ENCODE assay signal across 14 cellular contexts in genomic region chr7:44966731-44967538, GRCh38. TPM values are rescaled to one million over a fixed set of nuclear protein-coding genes. Genes with fewer than 3 reads are reported as not detected.
DNase-seq lines count a peak whose midpoint lies in the region; ATAC-seq and TF ChIP-seq lines count a peak whose summit lies in the region.
"Had no signal": no experiment of that assay in that cellular context is flagged by ENCODE, and none has a peak within 500 bp of the region (broad histone marks: within the 10 kb centered on the region; RNA-seq: fewer than 3 reads in every experiment).

No MANE protein-coding gene starts in this region.

- H3K9ac ChIP-seq in endodermal cell (ENCODE audit: extremely low read depth, low read length, poor library complexity, severe bottlenecking), result no peak overlapping the region

- TF ChIP-seq CTCF in NB4 (IDR thresholded peaks at IDR 0.05; ENCODE audit: low read depth, low read length) (no peak), endodermal cell (conservative IDR thresholded peaks at IDR 0.05) (no peak), upper lobe of right lung (IDR thresholded peaks at IDR 0.05) (no peak)

- H3K4me1 ChIP-seq in endodermal cell (ENCODE audit: control insufficient read depth, insufficient read depth, low read length), result no peaks in the 10 kb centered on the region
- peaks cover 8% of the 10 kb centered on the region for H3K4me1 ChIP-seq in upper lobe of right lung

- no peak overlapping the region for H3K4me3 ChIP-seq in NB4 (ENCODE audit: low read depth, low read length)
- H3K4me3 ChIP-seq in endodermal cell (ENCODE audit: low read length), result no peak overlapping the region
- H3K4me3 ChIP-seq in upper lobe of right lung, result no peak overlapping the region

- H3K36me3 ChIP-seq in endodermal cell (ENCODE audit: control insufficient read depth, insufficient read depth, low read length), result no peaks in the 10 kb centered on the region
- H3K36me3 ChIP-seq in upper lobe of right lung, result no peaks in the 10 kb centered on the region

- H3K27ac ChIP-seq in endodermal cell (ENCODE audit: low read depth, low read length) (no peak overlapping the region), upper lobe of right lung (no peak overlapping the region)
- H3K27ac ChIP-seq: epithelial cell of prostate, neutrophil had no signal

- no peaks in the 10 kb centered on the region for H3K27me3 Mint-ChIP-seq in activated naive CD8-positive, alpha-beta T cell treated with anti-CD3 and anti-CD28 coated beads, Interleukin-2, amount 10 ng/mL, durations not matched to agents 7 days and 5 days
- no peaks in the 10 kb centered on the region for H3K27me3 Mint-ChIP-seq in activated naive CD8-positive, alpha-beta T cell treated with anti-CD3 and anti-CD28 coated beads for 36 hours
- peaks cover 19% of the 10 kb centered on the region for H3K27me3 Mint-ChIP-seq in endodermal cell (ENCODE audit: insufficient read depth)
- H3K27me3 Mint-ChIP-seq: IgD-negative memory B cell; stimulated activated naive CD8-positive, alpha-beta T cell treated with anti-CD3 and anti-CD28 coated beads, Interleukin-15, Interleukin-2, amounts not matched to agents 100 ng/mL and 50 ng/mL, for 24 hours had no signal

- H3K27me3 ChIP-seq in endodermal cell (ENCODE audit: control insufficient read depth, insufficient read depth, low read length, poor library complexity, severe bottlenecking) (peaks cover 25% of the 10 kb centered on the region), upper lobe of right lung (no peaks in the 10 kb centered on the region)
- H3K27me3 ChIP-seq: neutrophil had no signal

- no peaks in the 10 kb centered on the region for H3K9me3 ChIP-seq in endodermal cell (ENCODE audit: control insufficient read depth, low read length)
- no peaks in the 10 kb centered on the region for H3K9me3 ChIP-seq in upper lobe of right lung
- H3K9me3 ChIP-seq: neutrophil had no signal

- intact Hi-C loops in upper lobe of right lung (cut with DNase I), result no loop called here

- POLR2A ChIA-PET in activated naive CD8-positive, alpha-beta T cell treated with anti-CD3 and anti-CD28 coated beads, Interleukin-2, amount 10 ng/mL, durations not matched to agents 7 days and 5 days (lab: Charles Lee), result interaction anchor here (0.9 to 8.7 kb wide), 6 partner anchors 5 to 133 kb away, joined by 3 to 76 read pairs (median 4); no protein-coding TSS in a partner anchor

- H3K27ac Mint-ChIP-seq in activated naive CD8-positive, alpha-beta T cell treated with anti-CD3 and anti-CD28 coated beads, Interleukin-2, amount 10 ng/mL, durations not matched to agents 7 days and 5 days, result no peak overlapping the region
- no peak overlapping the region for H3K27ac Mint-ChIP-seq in activated naive CD8-positive, alpha-beta T cell treated with anti-CD3 and anti-CD28 coated beads for 36 hours
- H3K27ac Mint-ChIP-seq in endodermal cell, result peak overlapping the region; percentile 13

- H3K9me3 Mint-ChIP-seq in activated naive CD8-positive, alpha-beta T cell treated with anti-CD3 and anti-CD28 coated beads, Interleukin-2, amount 10 ng/mL, durations not matched to agents 7 days and 5 days, result no peaks in the 10 kb centered on the region
- H3K9me3 Mint-ChIP-seq in activated naive CD8-positive, alpha-beta T cell treated with anti-CD3 and anti-CD28 coated beads for 36 hours, result no peaks in the 10 kb centered on the region
- H3K9me3 Mint-ChIP-seq in endodermal cell, result no peaks in the 10 kb centered on the region
- H3K9me3 Mint-ChIP-seq: IgD-negative memory B cell; stimulated activated naive CD8-positive, alpha-beta T cell treated with anti-CD3 and anti-CD28 coated beads, Interleukin-15, Interleukin-2, amounts not matched to agents 100 ng/mL and 50 ng/mL, for 24 hours had no signal

- peaks cover 19% of the 10 kb centered on the region for H3K36me3 Mint-ChIP-seq in activated naive CD8-positive, alpha-beta T cell treated with anti-CD3 and anti-CD28 coated beads, Interleukin-2, amount 10 ng/mL, durations not matched to agents 7 days and 5 days
- H3K36me3 Mint-ChIP-seq in activated naive CD8-positive, alpha-beta T cell treated with anti-CD3 and anti-CD28 coated beads for 36 hours, result peaks cover 43% of the 10 kb centered on the region
- no peaks in the 10 kb centered on the region for H3K36me3 Mint-ChIP-seq in endodermal cell (ENCODE audit: low read depth)
- H3K36me3 Mint-ChIP-seq: IgD-negative memory B cell had no signal

- WGBS in endodermal cell (ENCODE audit: insufficient coverage in 1 of 2, insufficient read length in 1 of 2), 2 experiments, result 87 to 89% methylated on average over 6 to 9 of the region's 9 CpGs

- H3K4me3 Mint-ChIP-seq in activated naive CD8-positive, alpha-beta T cell treated with anti-CD3 and anti-CD28 coated beads, Interleukin-2, amount 10 ng/mL, durations not matched to agents 7 days and 5 days, result no peak overlapping the region
- H3K4me3 Mint-ChIP-seq in activated naive CD8-positive, alpha-beta T cell treated with anti-CD3 and anti-CD28 coated beads for 36 hours, result no peak overlapping the region
- no peak overlapping the region for H3K4me3 Mint-ChIP-seq in endodermal cell
- H3K4me3 Mint-ChIP-seq: IgD-negative memory B cell; stimulated activated naive CD8-positive, alpha-beta T cell treated with anti-CD3 and anti-CD28 coated beads, Interleukin-15, Interleukin-2, amounts not matched to agents 100 ng/mL and 50 ng/mL, for 24 hours had no signal

- no peak for ATAC-seq in activated naive CD8-positive, alpha-beta T cell treated with anti-CD3 and anti-CD28 coated beads, Interleukin-2, amount 10 ng/mL, durations not matched to agents 7 days and 5 days (ENCODE audit: low read depth)
- ATAC-seq in upper lobe of right lung, result no peak
- ATAC-seq in GM21737 (IDR thresholded peaks at IDR 0.05; ENCODE audit: unreplicated experiment), result no peak

- H3K4me1 Mint-ChIP-seq in activated naive CD8-positive, alpha-beta T cell treated with anti-CD3 and anti-CD28 coated beads, Interleukin-2, amount 10 ng/mL, durations not matched to agents 7 days and 5 days, result peaks cover 10% of the 10 kb centered on the region
- peaks cover 13% of the 10 kb centered on the region for H3K4me1 Mint-ChIP-seq in activated naive CD8-positive, alpha-beta T cell treated with anti-CD3 and anti-CD28 coated beads for 36 hours
- no peaks in the 10 kb centered on the region for H3K4me1 Mint-ChIP-seq in endodermal cell

- DNase-seq in activated naive CD8-positive, alpha-beta T cell treated with anti-CD3 and anti-CD28 coated beads, Interleukin-2, amount 10 ng/mL, durations not matched to agents 7 days and 5 days, result peak; percentile 30
- DNase-seq in activated naive CD8-positive, alpha-beta T cell treated with anti-CD3 and anti-CD28 coated beads for 36 hours, result no peak
- DNase-seq in NB4 (ENCODE audit: low read depth) (peak; percentile 22), endodermal cell (peak; percentile 46), upper lobe of right lung (peak; percentile 44), NCI-H2107 treated with DMSO at 0.1 percent for 48 hours (lab: John Stamatoyannopoulos, UW; ENCODE audit: unreplicated experiment) (no peak)
- DNase-seq: C1 segment of cervical spinal cord, NCI-H1105, NCI-H446 treated with DMSO at 0.1 percent for 48 hours had no signal

- TF ChIP-seq POLR2A in NB4 (IDR thresholded peaks at IDR 0.05; ENCODE audit: extremely low read depth, insufficient read length), result peak; percentile 18

RNA-seq across cellular contexts. Expression of gene MYO1G, which starts 11.9 kb away (rescaled TPM):
- 100 to 1,000 TPM; 382 to 403 TPM for total RNA-seq in activated naive CD8-positive, alpha-beta T cell treated with anti-CD3 and anti-CD28 coated beads, Interleukin-2, amount 10 ng/mL, durations not matched to agents 7 days and 5 days
- 100 to 1,000 TPM; 302 to 306 TPM for total RNA-seq in activated naive CD8-positive, alpha-beta T cell treated with anti-CD3 and anti-CD28 coated beads for 36 hours
- total RNA-seq in endodermal cell (under 1 TPM; 0.11 to 0.33 TPM), upper lobe of right lung (21.0 TPM)
- 0.07 TPM for polyA plus RNA-seq in endodermal cell (2013, experiment 1 of 2)
- 0.12 TPM for polyA plus RNA-seq in endodermal cell (2013, experiment 2 of 2)

RNA-seq across cellular contexts. Expression of gene CCM2, which starts 33.1 kb away (rescaled TPM):
- 100 to 1,000 TPM; 126 to 132 TPM for total RNA-seq in activated naive CD8-positive, alpha-beta T cell treated with anti-CD3 and anti-CD28 coated beads, Interleukin-2, amount 10 ng/mL, durations not matched to agents 7 days and 5 days
- total RNA-seq in activated naive CD8-positive, alpha-beta T cell treated with anti-CD3 and anti-CD28 coated beads for 36 hours, result 10 to 100 TPM; 50.8 to 51.6 TPM
- total RNA-seq in endodermal cell (10 to 100 TPM; 37.4 to 38.1 TPM), upper lobe of right lung (40.2 TPM)
- 36.7 TPM for polyA plus RNA-seq in endodermal cell (2013, experiment 1 of 2)
- polyA plus RNA-seq in endodermal cell (2013, experiment 2 of 2), result 40.5 TPM

Comparison
In these comparisons a context has a peak if more than half of its experiments do, and no peak if none do; other contexts are left out.
1. DNase-seq: peak in activated naive CD8-positive, alpha-beta T cell treated with anti-CD3 and anti-CD28 coated beads, Interleukin-2, amount 10 ng/mL, durations not matched to agents 7 days and 5 days (single experiment), NB4 (single experiment), endodermal cell (single experiment) and upper lobe of right lung (single experiment); none in activated naive CD8-positive, alpha-beta T cell treated with anti-CD3 and anti-CD28 coated beads for 36 hours (single experiment) and NCI-H2107 treated with DMSO at 0.1 percent for 48 hours (single experiment).
2. RNA of gene MYO1G, which starts 11.9 kb away (total RNA-seq): 382 to 403 TPM in activated naive CD8-positive, alpha-beta T cell treated with anti-CD3 and anti-CD28 coated beads, Interleukin-2, amount 10 ng/mL, durations not matched to agents 7 days and 5 days, 302 to 306 TPM in activated naive CD8-positive, alpha-beta T cell treated with anti-CD3 and anti-CD28 coated beads for 36 hours and 21.0 TPM in upper lobe of right lung (single experiment); 0.11 to 0.33 TPM in endodermal cell; every median in the first group is over 10 times any median in the second.